Comparison of ENCODE assay signal across 8 cellular contexts in genomic region chr22:42070517-42071422, GRCh38. TPM values are rescaled to one million over a fixed set of nuclear protein-coding genes. Genes with fewer than 3 reads are reported as not detected.
DNase-seq lines count a peak whose midpoint lies in the region; ATAC-seq and TF ChIP-seq lines count a peak whose summit lies in the region.

Gene NAGA (minus strand): TSS chr22:42070812. CDS start chr22:42070297, 515 bp downstream.

- H3K27ac ChIP-seq in ascending aorta (peak within 1 kb of the TSS; percentile 81 to 84), right atrium auricular region (peak within 1 kb of the TSS; percentile 91 to 96), psoas muscle (peak within 1 kb of the TSS; percentile 83), urinary bladder (ENCODE audit: low read depth) (peak within 1 kb of the TSS; percentile 73)

- no peaks in the 10 kb centered on the region for H3K27me3 Mint-ChIP-seq in T-helper 2 cell treated with Interferon-gamma antibody and Interleukin-4, amounts not matched to agents 5 μg/mL and 100 μg/mL, for 36 hours (ENCODE audit: low read depth)

- H3K4me1 Mint-ChIP-seq in T-helper 2 cell treated with Interferon-gamma antibody and Interleukin-4, amounts not matched to agents 5 μg/mL and 100 μg/mL, for 36 hours (ENCODE audit: low read depth) = peaks cover 34% of the 10 kb centered on the region

- no peaks in the 10 kb centered on the region for H3K27me3 ChIP-seq in ascending aorta
- no peaks in the 10 kb centered on the region for H3K27me3 ChIP-seq in right atrium auricular region
- H3K27me3 ChIP-seq in psoas muscle (ENCODE audit: insufficient read depth in 3 of 3, low read length in 2 of 3) = no peaks in the 10 kb centered on the region

- H3K4me3 Mint-ChIP-seq in T-helper 2 cell treated with Interferon-gamma antibody and Interleukin-4, amounts not matched to agents 5 μg/mL and 100 μg/mL, for 36 hours = peak within 1 kb of the TSS; percentile 93

- peaks cover 19% of the 10 kb centered on the region for H3K36me3 Mint-ChIP-seq in T-helper 2 cell treated with Interferon-gamma antibody and Interleukin-4, amounts not matched to agents 5 μg/mL and 100 μg/mL, for 36 hours (ENCODE audit: low read depth)

- TF ChIP-seq CTCF in ascending aorta (IDR thresholded peaks at IDR 0.05) (no peak), right atrium auricular region (IDR thresholded peaks at IDR 0.05) (no peak), psoas muscle (IDR thresholded peaks at IDR 0.05) (no peak)

- TF ChIP-seq POLR2A in GM18505 (IDR thresholded peaks at IDR 0.05; ENCODE audit: borderline replicate concordance, extremely low read depth, insufficient read depth, insufficient read length) = peak; percentile 83

- peak within 1 kb of the TSS; percentile 95 for H3K27ac Mint-ChIP-seq in T-helper 2 cell treated with Interferon-gamma antibody and Interleukin-4, amounts not matched to agents 5 μg/mL and 100 μg/mL, for 36 hours

- H3K36me3 ChIP-seq in ascending aorta (peaks cover 14 to 21% of the 10 kb centered on the region in 2 donors), right atrium auricular region (peaks cover 14% of the 10 kb centered on the region), psoas muscle (ENCODE audit: insufficient read depth in 1 of 2, low read depth in 1 of 2) (peaks cover 0 to 27% of the 10 kb centered on the region in 2 donors), urinary bladder (ENCODE audit: insufficient read depth) (no peaks in the 10 kb centered on the region)

- 0 to 1% (median 1%) methylated on average over 45 to 56 of the region's 56 CpGs for WGBS in psoas muscle, 3 donors
- WGBS in urinary bladder = under 1% methylated on average over 56 of the region's 56 CpGs

- peak; percentile 94 for DNase-seq in NCI-H2029 (lab: John Stamatoyannopoulos, UW)
- peak; percentile 93 for DNase-seq in T-helper 2 cell treated with Interferon-gamma antibody and Interleukin-4, amounts not matched to agents 5 μg/mL and 100 μg/mL, for 36 hours (ENCODE audit: low spot score)
- peak; percentile 91 to 98 for DNase-seq in ascending aorta (ENCODE audit: low spot score in 2 of 2)
- peak; percentile 97 for DNase-seq in right atrium auricular region (ENCODE audit: low spot score)
- peak; percentile 96 to 98 for DNase-seq in psoas muscle

- no peaks in the 10 kb centered on the region for H3K9me3 ChIP-seq in ascending aorta
- no peaks in the 10 kb centered on the region for H3K9me3 ChIP-seq in right atrium auricular region
- no peaks in the 10 kb centered on the region for H3K9me3 ChIP-seq in psoas muscle

- ATAC-seq in GM18505 (IDR thresholded peaks at IDR 0.05; ENCODE audit: unreplicated experiment) = peak; percentile 88
- ATAC-seq in HG02973 (IDR thresholded peaks at IDR 0.05; ENCODE audit: unreplicated experiment) = peak; percentile 81
- peak; percentile 95 to 98 (median 98) for ATAC-seq in psoas muscle

- H3K9me3 Mint-ChIP-seq in T-helper 2 cell treated with Interferon-gamma antibody and Interleukin-4, amounts not matched to agents 5 μg/mL and 100 μg/mL, for 36 hours = no peaks in the 10 kb centered on the region

- H3K4me1 ChIP-seq in ascending aorta (peaks cover 0 to 28% of the 10 kb centered on the region in 2 donors), right atrium auricular region (peaks cover 0 to 47% of the 10 kb centered on the region in 2 donors), psoas muscle (peaks cover 22% of the 10 kb centered on the region), urinary bladder (ENCODE audit: insufficient read depth) (no peaks in the 10 kb centered on the region)

- intact Hi-C loops in ascending aorta (cut with DNase I) = loop anchor here (1.0 to 10.0 kb wide), 4 partner anchors 9 to 1114 kb away; partner anchors contain the start of genes CENPM, NDUFA6, SMDT1 and TTLL12
- intact Hi-C loops in psoas muscle (cut with DNase I) = loop anchor here in 1 of 2 donors (10.0 kb wide), 1 partner anchor 256 kb away; no protein-coding TSS in a partner anchor

- H3K4me3 ChIP-seq in ascending aorta = peak within 1 kb of the TSS; percentile 46 to 73
- peak within 1 kb of the TSS; percentile 73 to 77 for H3K4me3 ChIP-seq in right atrium auricular region
- H3K4me3 ChIP-seq in psoas muscle = peak within 1 kb of the TSS; percentile 74
- peak within 1 kb of the TSS; percentile 52 for H3K4me3 ChIP-seq in urinary bladder (ENCODE audit: low read depth, low read length)

RNA-seq across cellular contexts. Expression of gene NAGA, which starts in this region (rescaled TPM):
- 52.3 TPM for total RNA-seq in ascending aorta
- 10 to 100 TPM; 19.1 to 21.7 TPM for total RNA-seq in right atrium auricular region
- total RNA-seq in psoas muscle = 1 to 10 TPM; 5.2 to 8.5 (median 7.7) TPM
- polyA plus RNA-seq in psoas muscle = 1 to 10 TPM; 5.3 to 7.3 (median 5.7) TPM
- 38.6 TPM for total RNA-seq in urinary bladder
- polyA plus RNA-seq in urinary bladder = 30.9 TPM

Comparison
In these comparisons a context has a peak if more than half of its experiments do, and no peak if none do; other contexts are left out.
1. Peak in every context shown above with its lines: DNase-seq, ATAC-seq, H3K4me3 ChIP-seq and H3K27ac ChIP-seq.